Comparison of ENCODE assay signal across 18 cellular contexts in the genomic region with DNA sequence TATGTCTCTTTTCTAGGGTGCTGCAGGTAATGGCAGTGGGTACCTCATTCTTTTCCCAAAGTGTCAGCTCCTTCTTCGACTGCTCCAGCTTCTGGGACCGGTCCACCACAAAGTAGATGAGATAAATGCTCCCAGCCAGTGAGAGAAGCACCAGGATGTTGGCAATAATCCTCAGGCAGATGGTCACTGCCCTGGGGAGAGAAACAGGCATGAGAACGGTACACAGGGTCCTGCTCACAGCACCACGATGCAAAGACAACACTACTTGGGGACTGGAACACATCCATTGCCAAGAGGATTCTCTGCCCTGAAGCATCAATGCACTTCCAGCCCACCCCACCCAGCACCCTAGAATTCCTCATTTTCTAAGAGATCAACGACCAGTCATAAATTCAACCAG. TPM values are rescaled to one million over a fixed set of nuclear protein-coding genes. Genes with fewer than 3 reads are reported as not detected.
DNase-seq lines count a peak whose midpoint lies in the region; TF ChIP-seq lines count a peak whose summit lies in the region.
"Had no signal": no experiment of that assay in that cellular context is flagged by ENCODE, and none has a peak within 500 bp of the region (broad histone marks: within the 10 kb centered on the region; RNA-seq: fewer than 3 reads in every experiment).

No MANE protein-coding gene starts in this region.

- peaks cover 3% of the 10 kb centered on the region for H3K27me3 ChIP-seq in osteoblast (ENCODE audit: insufficient read depth, low read length)
- H3K27me3 ChIP-seq: BLaER1 treated with 17β-estradiol and CSF1 and Interleukin-3, amounts not matched to agents 10 nM and 100 nM had no signal

- TF ChIP-seq CTCF in osteocyte (IDR thresholded peaks at IDR 0.05), result no peak
- no peak for TF ChIP-seq CTCF in osteoblast (IDR thresholded peaks at IDR 0.05; ENCODE audit: extremely low read depth, low read depth, low read length)

- no peak overlapping the region for H3K4me3 ChIP-seq in osteoblast (ENCODE audit: insufficient read depth, low read length)
- H3K4me3 ChIP-seq: BLaER1 treated with 17β-estradiol and CSF1 and Interleukin-3, amounts not matched to agents 10 nM and 100 nM had no signal

- H3K27ac Mint-ChIP-seq in osteocyte (ENCODE audit: unreplicated experiment), result no peak overlapping the region
- H3K27ac Mint-ChIP-seq: B cell; CD8-positive, alpha-beta T cell; HFFc6 had no signal

- no peak overlapping the region for H3K4me2 ChIP-seq in osteoblast (ENCODE audit: insufficient read depth, low read length)
- H3K4me2 ChIP-seq: BLaER1 treated with 17β-estradiol and CSF1 and Interleukin-3, amounts not matched to agents 10 nM and 100 nM had no signal

- DNase-seq in DMS 273 (lab: John Stamatoyannopoulos, UW; ENCODE audit: unreplicated experiment), result peak; percentile 55
- DNase-seq in G401 (ENCODE audit: low spot score), result peak; percentile 96
- peak; percentile 80 for DNase-seq in cerebellum (ENCODE audit: low spot score)
- DNase-seq in osteocyte (ENCODE audit: extremely low spot score, unreplicated experiment), result peak; percentile 54
- no peak for DNase-seq in COR-L47 (lab: John Stamatoyannopoulos, UW)
- DNase-seq in osteoblast (ENCODE audit: insufficient read length, low spot score, missing footprints), result no peak
- DNase-seq: CD8-positive, alpha-beta T cell; DMS153; DMS79; GF-D8; GOT3; H7; HFFc6; IMR-90 had no signal

- H3K27ac ChIP-seq in osteoblast (ENCODE audit: low read depth, low read length), result no peak overlapping the region
- H3K27ac ChIP-seq: BLaER1 treated with 17β-estradiol and CSF1 and Interleukin-3, amounts not matched to agents 10 nM and 100 nM had no signal

- no peak overlapping the region for H2AFZ ChIP-seq in osteoblast (ENCODE audit: low read length)

- H3K79me2 ChIP-seq in osteoblast (ENCODE audit: insufficient read depth, low read length), result no peaks in the 10 kb centered on the region

- H3K9me3 Mint-ChIP-seq in osteocyte (ENCODE audit: unreplicated experiment), result no peaks in the 10 kb centered on the region
- H3K9me3 Mint-ChIP-seq: CD8-positive, alpha-beta T cell; HFFc6 had no signal

- H3K4me3 Mint-ChIP-seq in osteocyte (ENCODE audit: unreplicated experiment), result no peak overlapping the region
- H3K4me3 Mint-ChIP-seq: B cell; CD8-positive, alpha-beta T cell; HFFc6 had no signal

- H3K36me3 Mint-ChIP-seq in osteocyte (ENCODE audit: unreplicated experiment), result no peaks in the 10 kb centered on the region
- H3K36me3 Mint-ChIP-seq: CD8-positive, alpha-beta T cell had no signal

- H4K20me1 ChIP-seq in osteoblast (ENCODE audit: insufficient read depth, low read length), result no peaks in the 10 kb centered on the region
- H4K20me1 ChIP-seq: BLaER1 treated with 17β-estradiol and CSF1 and Interleukin-3, amounts not matched to agents 10 nM and 100 nM had no signal

- H3K36me3 ChIP-seq in osteoblast (ENCODE audit: insufficient read depth, low read length), result no peaks in the 10 kb centered on the region
- H3K36me3 ChIP-seq: BLaER1 treated with 17β-estradiol and CSF1 and Interleukin-3, amounts not matched to agents 10 nM and 100 nM had no signal

- H3K9me3 ChIP-seq in osteoblast (ENCODE audit: low read depth, low read length), result no peaks in the 10 kb centered on the region
- H3K9me3 ChIP-seq: BLaER1 treated with 17β-estradiol and CSF1 and Interleukin-3, amounts not matched to agents 10 nM and 100 nM had no signal

- no peaks in the 10 kb centered on the region for H3K4me1 Mint-ChIP-seq in osteocyte (ENCODE audit: unreplicated experiment)
- H3K4me1 Mint-ChIP-seq: B cell had no signal

- no peaks in the 10 kb centered on the region for H3K4me1 ChIP-seq in osteoblast (ENCODE audit: insufficient read depth, low read length)
- H3K4me1 ChIP-seq: BLaER1 treated with 17β-estradiol and CSF1 and Interleukin-3, amounts not matched to agents 10 nM and 100 nM had no signal

- H3K27me3 Mint-ChIP-seq in osteocyte (ENCODE audit: unreplicated experiment), result peaks cover 40% of the 10 kb centered on the region

- in situ Hi-C loops in G401 (cut with HindIII; ENCODE audit: low sequenced_read_pairs), result no loop called here

RNA-seq across cellular contexts. Expression of a gene that starts 22.4 kb away (rescaled TPM):
- total RNA-seq in G401 (2014; rRNA removed; shearing (Covaris generic)), result not detected in 2 replicates
- total RNA-seq in cerebellum, result 0.09 TPM
- total RNA-seq in osteocyte, result not detected in 2 replicates
- total RNA-seq in osteoblast, result not detected in 2 replicates
- total RNA-seq: A172; B cell; CD8-positive, alpha-beta T cell; Daoy; H7; HFFc6; IMR-90 had no signal

RNA-seq across cellular contexts. Expression of a gene that starts 27.7 kb away (rescaled TPM):
- total RNA-seq in G401 (2014; rRNA removed; shearing (Covaris generic)), result not detected in 2 replicates
- total RNA-seq in cerebellum (7.8 TPM), osteocyte (1.3 and 1.7 TPM in 2 replicates), osteoblast (5.9 and 6.5 TPM in 2 replicates)

Comparison
In these comparisons a context has a peak if more than half of its experiments do, and no peak if none do; other contexts are left out.
1. DNase-seq: peak in DMS 273 (single experiment), G401 (single experiment), cerebellum (single experiment) and osteocyte (single experiment); none in COR-L47 (single experiment) and osteoblast (single experiment).